ENCODE assay signal across 18 cellular contexts in genomic region chr5:39201795-39202593, GRCh38. TPM values are rescaled to one million over a fixed set of nuclear protein-coding genes. Genes with fewer than 3 reads are reported as not detected.
DNase-seq lines count a peak whose midpoint lies in the region; ATAC-seq and TF ChIP-seq lines count a peak whose summit lies in the region.
"Had no signal": no experiment of that assay in that cellular context is flagged by ENCODE, and none has a peak within 500 bp of the region (broad histone marks: within the 10 kb centered on the region; RNA-seq: fewer than 3 reads in every experiment).

No MANE protein-coding gene starts in this region.

- intact Hi-C loops in esophagus muscularis mucosa (cut with DNase I): no loop called here

- H3K36me3 Mint-ChIP-seq in T-helper 17 cell (ENCODE audit: low read depth): peaks cover 15% of the 10 kb centered on the region

- WGBS in esophagus muscularis mucosa: 90% methylated on average over 11 of the region's 11 CpGs

- DNase-seq in activated CD8-positive, alpha-beta memory T cell treated with anti-CD3 and anti-CD28 coated beads for 24 hours: peak; percentile 79
- DNase-seq in activated CD8-positive, alpha-beta memory T cell treated with anti-CD3 and anti-CD28 coated beads, Interleukin-2, amount 50 U/mL, for 48 hours: no peak
- DNase-seq in T-helper 17 cell (no peak), esophagus muscularis mucosa (ENCODE audit: extremely low spot score) (peak; percentile 45), NCI-H226 (no peak), MG63 (no peak)
- DNase-seq in stimulated activated naive CD8-positive, alpha-beta T cell treated with anti-CD3 and anti-CD28 coated beads, Interleukin-15, amount 100 ng/mL, for 72 hours: no peak
- DNase-seq in stimulated activated CD4-positive, alpha-beta T cell treated with anti-CD3 and anti-CD28 coated beads, Interleukin-4, amount 100 ng/mL, for 24 hours: no peak
- DNase-seq: H7; heart right ventricle; left cardiac atrium; NCI-H1694 treated with DMSO at 0.1 percent for 48 hours; NCI-H510A treated with DMSO at 0.1 percent for 48 hours; stimulated activated naive CD4-positive, alpha-beta T cell treated with Interleukin-2 at 50 U/mL for 16 hours; SW 1271 had no signal

- TF ChIP-seq POLR2A in esophagus muscularis mucosa (IDR thresholded peaks at IDR 0.05; ENCODE audit: low read depth): no peak

- no peak overlapping the region for H3K27ac ChIP-seq in esophagus muscularis mucosa (replicated peaks in 1 of 4)
- H3K27ac ChIP-seq: KMS-11 had no signal

- no peak for TF ChIP-seq EP300 in esophagus muscularis mucosa (IDR thresholded peaks at IDR 0.05)

- peak overlapping the region; percentile 98 for H3K4me3 Mint-ChIP-seq in T-helper 17 cell
- peak overlapping the region; percentile 80 to 87 for H3K4me3 Mint-ChIP-seq in stimulated activated naive CD8-positive, alpha-beta T cell treated with anti-CD3 and anti-CD28 coated beads, Interleukin-15, amount 100 ng/mL, for 72 hours
- H3K4me3 Mint-ChIP-seq: nephron had no signal

- H3K27me3 Mint-ChIP-seq in T-helper 17 cell: no peaks in the 10 kb centered on the region
- H3K27me3 Mint-ChIP-seq in stimulated activated naive CD8-positive, alpha-beta T cell treated with anti-CD3 and anti-CD28 coated beads, Interleukin-15, amount 100 ng/mL, for 72 hours: no peaks in the 10 kb centered on the region

- peak overlapping the region; percentile 100 for H3K27ac Mint-ChIP-seq in T-helper 17 cell
- H3K27ac Mint-ChIP-seq in stimulated activated naive CD8-positive, alpha-beta T cell treated with anti-CD3 and anti-CD28 coated beads, Interleukin-15, amount 100 ng/mL, for 72 hours: peak overlapping the region; percentile 91 to 95
- H3K27ac Mint-ChIP-seq: nephron had no signal

- peaks cover 37% of the 10 kb centered on the region for H3K4me1 Mint-ChIP-seq in T-helper 17 cell
- H3K4me1 Mint-ChIP-seq in stimulated activated naive CD8-positive, alpha-beta T cell treated with anti-CD3 and anti-CD28 coated beads, Interleukin-15, amount 100 ng/mL, for 72 hours: peaks cover 33% of the 10 kb centered on the region

- no peak overlapping the region for H3K4me3 ChIP-seq in esophagus muscularis mucosa
- H3K4me3 ChIP-seq in MG63: no peak overlapping the region

- H3K9me3 Mint-ChIP-seq in stimulated activated naive CD8-positive, alpha-beta T cell treated with anti-CD3 and anti-CD28 coated beads, Interleukin-15, amount 100 ng/mL, for 72 hours: no peaks in the 10 kb centered on the region
- H3K9me3 Mint-ChIP-seq: nephron had no signal

- no peak for ATAC-seq in T-helper 17 cell
- no peak for ATAC-seq in stimulated activated naive CD8-positive, alpha-beta T cell treated with anti-CD3 and anti-CD28 coated beads, Interleukin-15, amount 100 ng/mL, for 72 hours

- H3K36me3 ChIP-seq in esophagus muscularis mucosa (no peaks in the 10 kb centered on the region), MG63 (no peaks in the 10 kb centered on the region)

- TF ChIP-seq CTCF in esophagus muscularis mucosa (IDR thresholded peaks at IDR 0.05): no peak

- no peaks in the 10 kb centered on the region for H3K4me1 ChIP-seq in esophagus muscularis mucosa

- H3K9me3 ChIP-seq in T-helper 17 cell (ENCODE audit: control insufficient read depth, low read length, poor library complexity, severe bottlenecking): no peaks in the 10 kb centered on the region
- no peaks in the 10 kb centered on the region for H3K9me3 ChIP-seq in esophagus muscularis mucosa
- H3K9me3 ChIP-seq in MG63: no peaks in the 10 kb centered on the region
- H3K9me3 ChIP-seq: heart right ventricle had no signal

- H3K27me3 ChIP-seq in esophagus muscularis mucosa (no peaks in the 10 kb centered on the region), MG63 (0 out of 2 replicates have a peak, but pooled peaks cover 5% of the 10 kb centered on the region)

RNA-seq across cellular contexts. Expression of gene FYB1, which starts 17.4 kb away (rescaled TPM):
- 100 to 1,000 TPM; 499 to 517 TPM for total RNA-seq in T-helper 17 cell
- 10 to 100 TPM in 1 of 4 donors, 1 to 10 TPM in 3; 3.2 to 12.9 (median 3.9) TPM for total RNA-seq in esophagus muscularis mucosa
- not detected in 2 replicates for total RNA-seq in MG63 (2014; rRNA removed; shearing (Covaris generic); ENCODE audit: low replicate concordance)
- total RNA-seq: epithelial cell of proximal tubule, H7 had no signal

Comparison
In these comparisons a context has a peak if more than half of its experiments do, and no peak if none do; other contexts are left out.
1. DNase-seq: peak in activated CD8-positive, alpha-beta memory T cell treated with anti-CD3 and anti-CD28 coated beads for 24 hours (single experiment) and esophagus muscularis mucosa (single experiment); none in activated CD8-positive, alpha-beta memory T cell treated with anti-CD3 and anti-CD28 coated beads, Interleukin-2, amount 50 U/mL, for 48 hours (single experiment), T-helper 17 cell (0 of 3), stimulated activated naive CD8-positive, alpha-beta T cell treated with anti-CD3 and anti-CD28 coated beads, Interleukin-15, amount 100 ng/mL, for 72 hours (0 of 2), NCI-H226 (single experiment), stimulated activated CD4-positive, alpha-beta T cell treated with anti-CD3 and anti-CD28 coated beads, Interleukin-4, amount 100 ng/mL, for 24 hours (single experiment) and MG63 (single experiment).
2. RNA of gene FYB1, which starts 17.4 kb away (total RNA-seq): 499 to 517 TPM in T-helper 17 cell; 3.2 to 12.9 TPM in esophagus muscularis mucosa and not detected in MG63; every median in the first group is over 10 times any median in the second.